ENCODE assay signal across 12 cellular contexts in the genomic region with DNA sequence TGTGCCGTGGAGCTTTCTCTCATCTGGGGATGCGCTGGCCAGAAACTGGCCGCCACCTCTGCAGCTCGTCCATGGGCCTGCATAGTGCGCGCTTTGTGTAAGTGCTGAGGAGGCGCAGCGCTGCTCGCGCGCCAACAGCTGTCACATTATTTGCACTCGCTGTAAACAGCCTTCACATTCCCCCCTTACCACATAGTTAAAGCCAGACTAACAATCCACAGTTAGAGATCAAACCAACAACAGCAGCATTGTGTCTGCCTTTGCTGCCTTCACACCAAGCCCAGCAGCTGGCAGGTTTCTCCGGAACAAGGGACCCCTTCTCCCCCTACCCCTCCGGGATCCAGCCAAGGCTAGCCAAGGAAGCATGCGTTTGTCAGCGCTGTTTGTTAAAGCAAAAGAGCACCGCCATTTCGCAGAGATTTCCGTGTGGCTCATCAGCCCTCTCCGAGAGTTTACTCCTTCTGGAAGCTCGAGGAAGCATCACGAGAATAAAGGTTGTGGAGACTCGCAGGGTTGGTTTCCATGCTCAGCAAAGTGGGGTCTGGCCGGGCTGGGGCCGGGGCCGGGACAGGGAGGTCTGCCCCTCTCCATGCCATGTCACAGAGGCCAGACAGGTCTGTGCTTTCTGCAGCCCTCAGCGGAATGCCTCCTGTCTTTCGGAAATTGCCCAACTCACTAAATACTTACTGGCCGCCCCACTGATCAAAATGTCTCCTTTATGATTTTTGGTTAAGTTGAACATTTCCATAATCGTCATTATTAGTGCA. TPM values are rescaled to one million over a fixed set of nuclear protein-coding genes. Genes with fewer than 3 reads are reported as not detected.
DNase-seq lines count a peak whose midpoint lies in the region; ATAC-seq, FAIRE-seq and TF ChIP-seq lines count a peak whose summit lies in the region.
"Had no signal": no experiment of that assay in that cellular context is flagged by ENCODE, and none has a peak within 500 bp of the region (broad histone marks: within the 10 kb centered on the region; RNA-seq: fewer than 3 reads in every experiment).

No MANE protein-coding gene starts in this region.

- TF ChIP-seq CTCF in Panc1 (IDR thresholded peaks at IDR 0.05) (no peak), esophagus squamous epithelium (IDR thresholded peaks at IDR 0.05) (no peak)

- 56 to 68% methylated on average over 6 to 13 of the region's 30 CpGs for WGBS in esophagus squamous epithelium, 2 donors

- CTCF ChIA-PET in Panc1 (lab: Charles Lee), result no interaction called here

- no peak for FAIRE-seq in urothelium cell line (lab: Jason Lieb, UNC)

- 0 out of 4 replicates have a peak overlapping the region, but pooled peaks of 1 of the 2 experiments have one; percentile 11 for H3K4me3 ChIP-seq in Panc1 (ENCODE audit: low read depth in 2 of 2, low read length in 2 of 2)
- H3K4me3 ChIP-seq in esophagus squamous epithelium, result no peak overlapping the region
- H3K4me3 ChIP-seq: vagina had no signal

- H3K27me3 ChIP-seq in Panc1 (ENCODE audit: control insufficient read depth, insufficient read depth, low read length), result no peaks in the 10 kb centered on the region
- H3K27me3 ChIP-seq in esophagus squamous epithelium, result peaks cover 0 to 17% (median 0%) of the 10 kb centered on the region in 4 donors

- TSS peak; percentile 22 for BruUV-seq in Panc1 (replicated peaks; lab: Mats Ljungman, UMichigan)

- intact Hi-C loops in Panc1 (cut with micrococcal nuclease; ENCODE audit: unreplicated experiment), result loop anchor here (5.0 to 10.0 kb wide), 2 partner anchors 74 to 272 kb away; no protein-coding TSS in a partner anchor
- intact Hi-C loops in esophagus squamous epithelium (cut with DNase I), result no loop called here

- H3K4me1 ChIP-seq in Panc1 (ENCODE audit: control insufficient read depth, insufficient read depth, low read length), result peaks cover 41% of the 10 kb centered on the region
- peaks cover 35 to 100% (median 43%) of the 10 kb centered on the region in 3 donors for H3K4me1 ChIP-seq in esophagus squamous epithelium

- in situ Hi-C loops in Panc1 (cut with HindIII; ENCODE audit: low pct_unique_long_range_greater_than_20kb, low sequenced_read_pairs), result no loop called here

- H3K27ac ChIP-seq in Panc1 (ENCODE audit: low read length) (peak overlapping the region; percentile 79), esophagus squamous epithelium (peak overlapping the region in 3 of 4 donors; percentile 42 to 70 (median 51))
- H3K27ac ChIP-seq: KMS-11, vagina had no signal

- DNase-seq in COLO668 (lab: John Stamatoyannopoulos, UW; ENCODE audit: unreplicated experiment) (peak; percentile 63), Panc1 (ENCODE audit: low read depth, low spot score) (no peak), esophagus squamous epithelium (lab: John Stamatoyannopoulos, UW) (no peak), occipital lobe (lab: John Stamatoyannopoulos, UW) (peak; percentile 63), NCI-H2171 treated with DMSO at 0.1 percent for 48 hours (lab: John Stamatoyannopoulos, UW) (no peak), urothelium cell line (ENCODE audit: low spot score) (no peak)
- DNase-seq in activated CD4-positive, alpha-beta T cell treated with anti-CD3 and anti-CD28 coated beads for 48 hours, result no peak
- DNase-seq: erythroblast, NCI-H524 treated with DMSO at 0.1 percent for 48 hours had no signal

- POLR2A ChIA-PET in Panc1 (lab: Charles Lee), result interaction anchor here (0.5 kb wide), 1 partner anchor 1295 kb away, joined by 5 read pairs; no protein-coding TSS in a partner anchor

- no peak for TF ChIP-seq POLR2A in esophagus squamous epithelium (IDR thresholded peaks at IDR 0.05)

- no peaks in the 10 kb centered on the region for H3K9me3 ChIP-seq in Panc1 (ENCODE audit: control insufficient read depth, insufficient read depth, low read depth, low read length)
- no peaks in the 10 kb centered on the region for H3K9me3 ChIP-seq in esophagus squamous epithelium
- H3K9me3 ChIP-seq: vagina had no signal

- ATAC-seq in Panc1 (peak; percentile 42), HG02798 (IDR thresholded peaks at IDR 0.05; ENCODE audit: poor library complexity, unreplicated experiment) (no peak)

- H3K36me3 ChIP-seq in Panc1 (ENCODE audit: control insufficient read depth, insufficient read depth, low read length) (no peaks in the 10 kb centered on the region), esophagus squamous epithelium (no peaks in the 10 kb centered on the region)
- H3K36me3 ChIP-seq: vagina had no signal

RNA-seq across cellular contexts. Expression of gene BCOR, which starts 11.0 kb away (rescaled TPM):
- total RNA-seq in Panc1 (2021; ENCODE audit: unreplicated experiment), result 48.3 TPM
- polyA plus RNA-seq in Panc1 (2012; ENCODE audit: insufficient read length), result 33.8 TPM
- total RNA-seq in esophagus squamous epithelium, result 10 to 100 TPM; 12.0 to 20.1 (median 17.4) TPM
- 26.0 TPM for total RNA-seq in occipital lobe

Comparison
In these comparisons a context has a peak if more than half of its experiments do, and no peak if none do; other contexts are left out.
1. DNase-seq: peak in COLO668 (single experiment) and occipital lobe (single experiment); none in Panc1 (single experiment), esophagus squamous epithelium (single experiment), NCI-H2171 treated with DMSO at 0.1 percent for 48 hours (single experiment), urothelium cell line (single experiment) and activated CD4-positive, alpha-beta T cell treated with anti-CD3 and anti-CD28 coated beads for 48 hours (single experiment).